In the genomic region with DNA sequence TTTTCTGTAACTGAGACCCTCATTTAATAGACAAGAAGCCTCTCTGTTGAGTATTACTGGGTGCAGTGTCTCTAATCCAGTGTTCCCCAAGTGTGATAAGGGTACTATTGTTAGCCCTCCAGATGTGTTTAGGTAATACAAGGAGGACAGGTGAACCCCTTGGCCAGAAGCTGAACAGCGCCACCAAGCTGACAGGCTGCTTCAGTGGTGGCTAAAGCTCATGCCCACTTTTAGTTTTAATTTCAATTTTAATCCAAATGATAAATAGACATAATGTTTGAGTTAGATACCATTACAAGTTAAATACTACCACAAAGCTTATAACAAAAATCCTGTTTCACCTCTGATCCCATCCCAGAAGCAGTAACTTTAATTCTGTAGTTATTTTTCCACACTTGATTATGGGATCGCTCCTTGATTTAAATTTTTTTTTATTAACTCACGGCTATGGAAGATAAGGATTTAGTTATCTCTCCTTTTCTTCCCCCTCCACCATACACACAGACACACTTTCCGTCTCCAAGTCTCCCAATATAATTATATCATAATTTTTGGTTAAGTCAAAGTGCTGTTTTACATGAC, we compare ENCODE assay signal across 8 cellular contexts. TPM values are rescaled to one million over a fixed set of nuclear protein-coding genes. Genes with fewer than 3 reads are reported as not detected.
A peak's percentile ranks its signal among the peaks of the same experiment; 100 is the strongest.
DNase-seq lines count a peak whose midpoint lies in the region; TF ChIP-seq lines count a peak whose summit lies in the region.

No MANE protein-coding gene starts in this region.

- H3K79me2 ChIP-seq in OCI-LY1 (ENCODE audit: insufficient read depth, low read length): no peaks in the 10 kb centered on the region

- H3K4me1 ChIP-seq in cardiac muscle cell (ENCODE audit: low read depth): no peaks in the 10 kb centered on the region
- H3K4me1 ChIP-seq in right atrium auricular region: no peaks in the 10 kb centered on the region
- H3K4me1 ChIP-seq in OCI-LY1 (ENCODE audit: insufficient read depth, low read length, severe bottlenecking): no peaks in the 10 kb centered on the region
- no peaks in the 10 kb centered on the region for H3K4me1 ChIP-seq in stomach

- H3K27me3 ChIP-seq in cardiac muscle cell: peaks cover 72% of the 10 kb centered on the region
- H3K27me3 ChIP-seq in right atrium auricular region: no peaks in the 10 kb centered on the region
- no peaks in the 10 kb centered on the region for H3K27me3 ChIP-seq in OCI-LY1 (ENCODE audit: insufficient read depth, low read length)
- peaks cover 0 to 62% (median 27%) of the 10 kb centered on the region in 3 donors for H3K27me3 ChIP-seq in stomach

- H3K4me3 ChIP-seq in cardiac muscle cell: no peak overlapping the region
- H3K4me3 ChIP-seq in right atrium auricular region: no peak overlapping the region
- no peak overlapping the region for H3K4me3 ChIP-seq in OCI-LY1 (ENCODE audit: low read depth, low read length, poor library complexity, severe bottlenecking)
- no peak overlapping the region for H3K4me3 ChIP-seq in epithelial cell of esophagus (ENCODE audit: low read length)
- no peak overlapping the region for H3K4me3 ChIP-seq in stomach

- peak; percentile 63 for TF ChIP-seq CTCF in cardiac muscle cell (IDR thresholded peaks at IDR 0.05; ENCODE audit: low read depth, low read length)
- TF ChIP-seq CTCF in right atrium auricular region (IDR thresholded peaks at IDR 0.05): peak in 1 of 2 donors; percentile 52
- peak; percentile 88 for TF ChIP-seq CTCF in OCI-LY1 (IDR thresholded peaks at IDR 0.05; ENCODE audit: low read length)
- TF ChIP-seq CTCF in epithelial cell of esophagus (IDR thresholded peaks at IDR 0.05; ENCODE audit: insufficient read depth, low read depth, low read length, missing control alignments): peak; percentile 83
- peak in 4 of 7 experiments; percentile 24 to 53 (median 29) for TF ChIP-seq CTCF in stomach (IDR thresholded peaks at IDR 0.05)

- H3K36me3 ChIP-seq in cardiac muscle cell (no peaks in the 10 kb centered on the region), right atrium auricular region (no peaks in the 10 kb centered on the region), OCI-LY1 (ENCODE audit: insufficient read depth, low read length) (no peaks in the 10 kb centered on the region), stomach (no peaks in the 10 kb centered on the region)

- peak in 1 of 2 donors; percentile 53 for DNase-seq in cardiac muscle cell (ENCODE audit: low read depth in 1 of 2, low spot score in 1 of 2)
- no peak for DNase-seq in right atrium auricular region (ENCODE audit: low spot score)
- DNase-seq in epithelial cell of esophagus (ENCODE audit: low read depth): peak; percentile 59
- DNase-seq in stomach: peak; percentile 43
- no peak for DNase-seq in hippocampal formation (lab: John Stamatoyannopoulos, UW)
- DNase-seq in dedifferentiated amniotic fluid mesenchymal stem cell (ENCODE audit: extremely low spot score): no peak
- no peak for DNase-seq in glomerular visceral epithelial cell (ENCODE audit: extremely low spot score)

- H3F3A ChIP-seq in OCI-LY1 (ENCODE audit: insufficient read depth, low read length): no peaks in the 10 kb centered on the region

- H3K27ac ChIP-seq in cardiac muscle cell (no peak overlapping the region), right atrium auricular region (no peak overlapping the region), OCI-LY1 (ENCODE audit: low read depth, low read length, poor library complexity, severe bottlenecking) (no peak overlapping the region), stomach (no peak overlapping the region)

- no peak for TF ChIP-seq POLR2A in stomach (IDR thresholded peaks at IDR 0.05)

- H3K9ac ChIP-seq in OCI-LY1 (ENCODE audit: low read length): no peak overlapping the region

- no peaks in the 10 kb centered on the region for H4K20me1 ChIP-seq in OCI-LY1 (ENCODE audit: insufficient read depth, low read length)

- H3K9me2 ChIP-seq in OCI-LY1 (ENCODE audit: low read depth, low read length): no peaks in the 10 kb centered on the region

- H3K4me2 ChIP-seq in OCI-LY1 (ENCODE audit: low read length): no peak overlapping the region

- H2AFZ ChIP-seq in OCI-LY1 (ENCODE audit: low read length): no peak overlapping the region

- TF ChIP-seq EP300 in stomach (IDR thresholded peaks at IDR 0.05): no peak

- 19 to 34% (median 27%) methylated on average over 4 of the region's 4 CpGs for WGBS in stomach, 5 donors

- intact Hi-C loops in stomach (cut with DNase I; ENCODE audit: low total_unique reads): no loop called here

- H3K9me3 ChIP-seq in cardiac muscle cell (ENCODE audit: low read depth) (no peaks in the 10 kb centered on the region), right atrium auricular region (no peaks in the 10 kb centered on the region), OCI-LY1 (ENCODE audit: low read length) (no peaks in the 10 kb centered on the region), stomach (no peaks in the 10 kb centered on the region)

RNA-seq across cellular contexts. Expression of a gene that starts 8.3 kb away (rescaled TPM):
- total RNA-seq in cardiac muscle cell (21.4 and 21.6 TPM in 2 replicates), right atrium auricular region (10 to 100 TPM; 15.0 to 18.8 TPM), stomach (10 to 100 TPM in 3 of 5 donors, 1 to 10 TPM in 2; 8.8 to 26.1 (median 20.2) TPM)
- polyA plus RNA-seq in cardiac muscle cell (10.0 and 10.8 TPM in 2 replicates), stomach (1 to 10 TPM; 4.2 to 6.4 (median 5.5) TPM)

Comparison
In these comparisons a context has a peak if more than half of its experiments do, and no peak if none do; other contexts are left out.
1. DNase-seq: peak in epithelial cell of esophagus (single experiment) and stomach (single experiment); none in right atrium auricular region (single experiment), hippocampal formation (0 of 2), dedifferentiated amniotic fluid mesenchymal stem cell (single experiment) and glomerular visceral epithelial cell (single experiment).